Comparison of ENCODE assay signal across 24 cellular contexts in genomic region chr7:143467724-143468123, GRCh38. TPM values are rescaled to one million over a fixed set of nuclear protein-coding genes. Genes with fewer than 3 reads are reported as not detected.
A peak's percentile ranks its signal among the peaks of the same experiment; 100 is the strongest.
DNase-seq lines count a peak whose midpoint lies in the region; FAIRE-seq and TF ChIP-seq lines count a peak whose summit lies in the region.
"Had no signal": no experiment of that assay in that cellular context is flagged by ENCODE, and none has a peak within 500 bp of the region (broad histone marks: within the 10 kb centered on the region; RNA-seq: fewer than 3 reads in every experiment).

No MANE protein-coding gene starts in this region.

- H3K4me1 ChIP-seq in Caco-2, result peaks cover 22% of the 10 kb centered on the region
- H3K4me1 ChIP-seq in CD8-positive, alpha-beta memory T cell (ENCODE audit: insufficient read depth, low read length), result no peaks in the 10 kb centered on the region
- H3K4me1 ChIP-seq: BLaER1, SJCRH30 had no signal

- H3K27ac Mint-ChIP-seq in Caco-2 (ENCODE audit: unreplicated experiment) (peak overlapping the region; percentile 2), mesothelial cell of epicardium (peak overlapping the region; percentile 52)
- no peak overlapping the region for H3K27ac Mint-ChIP-seq in CD8-positive, alpha-beta memory T cell
- H3K27ac Mint-ChIP-seq in T-helper 2 cell treated with Interferon-gamma antibody and Interleukin-4, amounts not matched to agents 5 μg/mL and 100 μg/mL, for 36 hours, result no peak overlapping the region
- H3K27ac Mint-ChIP-seq: CD4-positive, alpha-beta T cell; IgD-negative memory B cell had no signal

- POLR2A ChIA-PET in Caco-2 (lab: Charles Lee), result no interaction called here
- POLR2A ChIA-PET in CD8-positive, alpha-beta memory T cell (lab: Charles Lee), result no interaction called here

- DNase-seq in Caco-2, result no peak
- peak; percentile 51 for DNase-seq in HT-29 (ENCODE audit: low spot score)
- peak; percentile 71 for DNase-seq in bronchial epithelial cell (ENCODE audit: low read depth)
- no peak for DNase-seq in mesothelial cell of epicardium (ENCODE audit: low spot score in 2 of 2, unreplicated experiment in 2 of 2)
- no peak for DNase-seq in CD8-positive, alpha-beta memory T cell
- no peak for DNase-seq in ACHN
- DNase-seq in T-helper 2 cell treated with Interferon-gamma antibody and Interleukin-4, amounts not matched to agents 5 μg/mL and 100 μg/mL, for 36 hours (ENCODE audit: low spot score), result no peak
- no peak for DNase-seq in H54 (ENCODE audit: insufficient read length, low spot score)
- DNase-seq: CD4-positive, alpha-beta T cell; DMS153; GDM1; GOT3; Karpas-422; MG63; NCI-H1417 treated with DMSO at 0.1 percent for 48 hours; NCI-H187; NCI-H446; OCI-M1; RPMI8226; SJCRH30 had no signal

- CTCF ChIA-PET in Caco-2 (lab: Charles Lee), result no interaction called here
- CTCF ChIA-PET in CD8-positive, alpha-beta memory T cell (lab: Charles Lee), result no interaction called here

- H3K27me3 ChIP-seq in Caco-2 (replicated peaks; ENCODE audit: control insufficient read depth, insufficient read depth, low read length) (no peaks in the 10 kb centered on the region), bronchial epithelial cell (ENCODE audit: control insufficient read depth, insufficient read depth, low read length) (no peaks in the 10 kb centered on the region)
- no peaks in the 10 kb centered on the region for H3K27me3 ChIP-seq in CD8-positive, alpha-beta memory T cell (ENCODE audit: insufficient read depth, low read length, poor library complexity, severe bottlenecking)
- H3K27me3 ChIP-seq: BLaER1, MG63, SJCRH30 had no signal

- intact Hi-C loops in Caco-2 (cut with micrococcal nuclease; ENCODE audit: unreplicated experiment), result no loop called here

- H3K4me3 ChIP-seq in Caco-2 (ENCODE audit: low read depth, low read length) (no peak overlapping the region), bronchial epithelial cell (ENCODE audit: low read depth, low read length) (no peak overlapping the region)
- no peak overlapping the region for H3K4me3 ChIP-seq in CD8-positive, alpha-beta memory T cell (ENCODE audit: low read length)
- H3K4me3 ChIP-seq: BLaER1, MG63, SJCRH30 had no signal

- FAIRE-seq in bronchial epithelial cell (lab: Jason Lieb, UNC), result no peak
- FAIRE-seq in H54 (lab: Jason Lieb, UNC), result no peak
- FAIRE-seq: GM18507 had no signal

- no peak overlapping the region for H3K4me3 Mint-ChIP-seq in Caco-2 (ENCODE audit: unreplicated experiment)
- H3K4me3 Mint-ChIP-seq in mesothelial cell of epicardium, result no peak overlapping the region
- no peak overlapping the region for H3K4me3 Mint-ChIP-seq in CD8-positive, alpha-beta memory T cell
- H3K4me3 Mint-ChIP-seq in T-helper 2 cell treated with Interferon-gamma antibody and Interleukin-4, amounts not matched to agents 5 μg/mL and 100 μg/mL, for 36 hours, result no peak overlapping the region
- H3K4me3 Mint-ChIP-seq: CD4-positive, alpha-beta T cell; IgD-negative memory B cell had no signal

- TF ChIP-seq CTCF in Caco-2 (IDR thresholded peaks at IDR 0.05; ENCODE audit: insufficient read depth in 1 of 2, low read depth in 1 of 2, low read length in 1 of 2, severe bottlenecking in 1 of 2, unreplicated experiment in 1 of 2) (no peak), bronchial epithelial cell (IDR thresholded peaks at IDR 0.05; ENCODE audit: insufficient read depth, low read length, severe bottlenecking) (no peak), mesothelial cell of epicardium (IDR thresholded peaks at IDR 0.05; ENCODE audit: unreplicated experiment) (no peak)

- H3K9me3 Mint-ChIP-seq in Caco-2 (ENCODE audit: unreplicated experiment) (peaks cover 18% of the 10 kb centered on the region), mesothelial cell of epicardium (peaks cover 15% of the 10 kb centered on the region)
- H3K9me3 Mint-ChIP-seq in CD8-positive, alpha-beta memory T cell, result peaks cover 0 to 11% (median 10%) of the 10 kb centered on the region in 5 donors
- no peaks in the 10 kb centered on the region for H3K9me3 Mint-ChIP-seq in T-helper 2 cell treated with Interferon-gamma antibody and Interleukin-4, amounts not matched to agents 5 μg/mL and 100 μg/mL, for 36 hours
- H3K9me3 Mint-ChIP-seq: CD4-positive, alpha-beta T cell had no signal

- peaks cover 9% of the 10 kb centered on the region for H3K9me3 ChIP-seq in Caco-2
- no peaks in the 10 kb centered on the region for H3K9me3 ChIP-seq in CD8-positive, alpha-beta memory T cell (ENCODE audit: low read length)
- H3K9me3 ChIP-seq: MG63, SJCRH30 had no signal

- H3K27me3 Mint-ChIP-seq in Caco-2 (ENCODE audit: insufficient read depth, unreplicated experiment) (no peaks in the 10 kb centered on the region), mesothelial cell of epicardium (ENCODE audit: low read depth) (no peaks in the 10 kb centered on the region)
- peaks cover 20 to 25% of the 10 kb centered on the region in 2 donors for H3K27me3 Mint-ChIP-seq in CD8-positive, alpha-beta memory T cell
- H3K27me3 Mint-ChIP-seq in T-helper 2 cell treated with Interferon-gamma antibody and Interleukin-4, amounts not matched to agents 5 μg/mL and 100 μg/mL, for 36 hours (ENCODE audit: low read depth), result peaks cover 4% of the 10 kb centered on the region
- H3K27me3 Mint-ChIP-seq: CD4-positive, alpha-beta T cell had no signal

- no TSS peak for BruUV-seq in Caco-2 (replicated peaks; lab: Mats Ljungman, UMichigan)

- in situ Hi-C loops in ACHN (cut with HindIII; ENCODE audit: low pct_ligation_motif_present, low pct_unique_long_range_greater_than_20kb, low sequenced_read_pairs), result no loop called here

- H3K27ac ChIP-seq in CD8-positive, alpha-beta memory T cell (ENCODE audit: low read depth, low read length), result no peak overlapping the region
- H3K27ac ChIP-seq: BLaER1, SJCRH30 had no signal

- TF ChIP-seq POLR2A in H54 (IDR thresholded peaks at IDR 0.05; ENCODE audit: low read depth, low read length), result no peak

- H3K4me1 Mint-ChIP-seq in Caco-2 (ENCODE audit: low read depth, unreplicated experiment) (peaks cover 23% of the 10 kb centered on the region), mesothelial cell of epicardium (peaks cover 11% of the 10 kb centered on the region)
- H3K4me1 Mint-ChIP-seq in CD8-positive, alpha-beta memory T cell, result no peaks in the 10 kb centered on the region
- no peaks in the 10 kb centered on the region for H3K4me1 Mint-ChIP-seq in T-helper 2 cell treated with Interferon-gamma antibody and Interleukin-4, amounts not matched to agents 5 μg/mL and 100 μg/mL, for 36 hours (ENCODE audit: low read depth)
- H3K4me1 Mint-ChIP-seq: IgD-negative memory B cell had no signal

- no peaks in the 10 kb centered on the region for H3K36me3 ChIP-seq in Caco-2 (ENCODE audit: control insufficient read depth, insufficient read depth, low read length)
- H3K36me3 ChIP-seq in bronchial epithelial cell (ENCODE audit: control insufficient read depth, insufficient read depth, low read length), result no peaks in the 10 kb centered on the region
- no peaks in the 10 kb centered on the region for H3K36me3 ChIP-seq in CD8-positive, alpha-beta memory T cell (ENCODE audit: insufficient read depth, low read length)
- H3K36me3 ChIP-seq: BLaER1, MG63, SJCRH30 had no signal

- H3K36me3 Mint-ChIP-seq in Caco-2 (ENCODE audit: insufficient read depth, unreplicated experiment) (peaks cover 14% of the 10 kb centered on the region), mesothelial cell of epicardium (no peaks in the 10 kb centered on the region)
- H3K36me3 Mint-ChIP-seq in CD8-positive, alpha-beta memory T cell, result peaks cover 1 to 17% (median 2%) of the 10 kb centered on the region in 3 donors
- no peaks in the 10 kb centered on the region for H3K36me3 Mint-ChIP-seq in T-helper 2 cell treated with Interferon-gamma antibody and Interleukin-4, amounts not matched to agents 5 μg/mL and 100 μg/mL, for 36 hours (ENCODE audit: low read depth)

RNA-seq across cellular contexts. Expression of gene TAS2R41, which starts 9.9 kb away (rescaled TPM):
- total RNA-seq in Caco-2 (2022), result not detected in 2 replicates
- total RNA-seq in HT-29 (2014; rRNA removed; shearing (Covaris generic)), result not detected in 2 replicates
- total RNA-seq in bronchial epithelial cell, result not detected in 2 replicates
- total RNA-seq in mesothelial cell of epicardium, result not detected in 3 replicates
- total RNA-seq in CD8-positive, alpha-beta memory T cell, result not detected
- not detected for polyA plus RNA-seq in CD8-positive, alpha-beta memory T cell
- total RNA-seq: A673, SJCRH30 had no signal
- polyA plus RNA-seq: IgD-negative memory B cell had no signal

RNA-seq across cellular contexts. Expression of gene TAS2R60, which starts 24.5 kb away (rescaled TPM):
- total RNA-seq in Caco-2 (2022) (not detected in 2 replicates), bronchial epithelial cell (not detected in 2 replicates), mesothelial cell of epicardium (not detected in 3 replicates)
- not detected in 2 replicates for total RNA-seq in HT-29 (2014; rRNA removed; shearing (Covaris generic))
- not detected for total RNA-seq in CD8-positive, alpha-beta memory T cell
- not detected for polyA plus RNA-seq in CD8-positive, alpha-beta memory T cell
- total RNA-seq: A673, SJCRH30 had no signal
- polyA plus RNA-seq: IgD-negative memory B cell had no signal

RNA-seq across cellular contexts. Expression of gene EPHA1, which starts 59.1 kb away (rescaled TPM):
- 66.6 and 69.2 TPM in 2 replicates for total RNA-seq in Caco-2 (2022)
- 54.3 and 65.6 TPM in 2 replicates for total RNA-seq in HT-29 (2014; rRNA removed; shearing (Covaris generic))
- 19.0 and 51.5 TPM in 2 replicates for total RNA-seq in bronchial epithelial cell
- 23.2 to 28.8 TPM (median 27.3 TPM) in 3 replicates for total RNA-seq in mesothelial cell of epicardium
- total RNA-seq in CD8-positive, alpha-beta memory T cell, result 1 to 10 TPM; 2.8 to 3.1 TPM
- 4.6 TPM for polyA plus RNA-seq in CD8-positive, alpha-beta memory T cell

Comparison
In these comparisons a context has a peak if more than half of its experiments do, and no peak if none do; other contexts are left out.
1. DNase-seq: peak in HT-29 (single experiment) and bronchial epithelial cell (single experiment); none in Caco-2 (0 of 2), mesothelial cell of epicardium (0 of 2), CD8-positive, alpha-beta memory T cell (0 of 5), ACHN (single experiment), T-helper 2 cell treated with Interferon-gamma antibody and Interleukin-4, amounts not matched to agents 5 μg/mL and 100 μg/mL, for 36 hours (single experiment) and H54 (single experiment).
2. H3K27ac Mint-ChIP-seq: peak in Caco-2 (single experiment) and mesothelial cell of epicardium (single experiment); none in CD8-positive, alpha-beta memory T cell (0 of 8) and T-helper 2 cell treated with Interferon-gamma antibody and Interleukin-4, amounts not matched to agents 5 μg/mL and 100 μg/mL, for 36 hours (single experiment).